ENCODE assay signal across 13 cellular contexts in genomic region chr11:108538022-108538424, GRCh38. TPM values are rescaled to one million over a fixed set of nuclear protein-coding genes. Genes with fewer than 3 reads are reported as not detected.
DNase-seq lines count a peak whose midpoint lies in the region; ATAC-seq, FAIRE-seq and TF ChIP-seq lines count a peak whose summit lies in the region.
"Had no signal": no experiment of that assay in that cellular context is flagged by ENCODE, and none has a peak within 500 bp of the region (broad histone marks: within the 10 kb centered on the region; RNA-seq: fewer than 3 reads in every experiment).

No MANE protein-coding gene starts in this region.

- TF ChIP-seq CTCF in RWPE2 (IDR thresholded peaks at IDR 0.05; ENCODE audit: poor library complexity, severe bottlenecking) (no peak), mucosa of descending colon (IDR thresholded peaks at IDR 0.05) (no peak), suprapubic skin (IDR thresholded peaks at IDR 0.05) (no peak)

- CTCF ChIA-PET in activated CD4-positive, alpha-beta T cell treated with anti-CD3 and anti-CD28 coated beads for 36 hours (lab: Charles Lee), result interaction anchor here (0.7 to 1.2 kb wide), 2 partner anchors 20 to 582 kb away, joined by 3 read pairs; no protein-coding TSS in a partner anchor

- H3K4me3 ChIP-seq in RWPE2 (ENCODE audit: severe bottlenecking) (no peak overlapping the region), mucosa of descending colon (no peak overlapping the region), suprapubic skin (peak overlapping the region; percentile 38)
- H3K4me3 ChIP-seq: A549 had no signal

- WGBS in suprapubic skin, result 18% methylated on average over 8 of the region's 8 CpGs

- H3K36me3 Mint-ChIP-seq in activated CD4-positive, alpha-beta T cell treated with anti-CD3 and anti-CD28 coated beads for 36 hours (ENCODE audit: low read depth), result no peaks in the 10 kb centered on the region

- H3K27me3 ChIP-seq in RWPE2 (ENCODE audit: insufficient read depth, poor library complexity, severe bottlenecking) (no peaks in the 10 kb centered on the region), suprapubic skin (no peaks in the 10 kb centered on the region)

- H3K9me3 ChIP-seq in RWPE2 (ENCODE audit: severe bottlenecking), result no peaks in the 10 kb centered on the region
- H3K9me3 ChIP-seq in mucosa of descending colon, result no peaks in the 10 kb centered on the region
- H3K9me3 ChIP-seq in suprapubic skin, result no peaks in the 10 kb centered on the region
- H3K9me3 ChIP-seq: A549 had no signal

- intact Hi-C loops in activated CD4-positive, alpha-beta T cell treated with anti-CD3 and anti-CD28 coated beads for 36 hours (cut with DNase I, micrococcal nuclease), result no loop called here
- intact Hi-C loops in mucosa of descending colon (cut with DNase I, micrococcal nuclease), result no loop called here

- no peak for FAIRE-seq in RCC 7860 (lab: Jason Lieb, UNC)
- FAIRE-seq: A549 had no signal

- H3K27ac Mint-ChIP-seq in activated CD4-positive, alpha-beta T cell treated with anti-CD3 and anti-CD28 coated beads for 36 hours, result no peak overlapping the region
- H3K27ac Mint-ChIP-seq: endodermal cell, HFFc6 had no signal

- no peaks in the 10 kb centered on the region for H3K9me3 Mint-ChIP-seq in activated CD4-positive, alpha-beta T cell treated with anti-CD3 and anti-CD28 coated beads for 36 hours (ENCODE audit: low read depth)
- H3K9me3 Mint-ChIP-seq: endodermal cell, HFFc6 had no signal

- TF ChIP-seq POLR2A in suprapubic skin (IDR thresholded peaks at IDR 0.05), result no peak

- H3K4me1 ChIP-seq in RWPE2 (ENCODE audit: insufficient read depth, poor library complexity, severe bottlenecking) (no peaks in the 10 kb centered on the region), mucosa of descending colon (ENCODE audit: low read depth) (peaks cover 7% of the 10 kb centered on the region), suprapubic skin (peaks cover 9% of the 10 kb centered on the region)
- H3K4me1 ChIP-seq: A549 had no signal

- TF ChIP-seq EP300 in suprapubic skin (IDR thresholded peaks at IDR 0.05), result no peak

- POLR2A ChIA-PET in activated CD4-positive, alpha-beta T cell treated with anti-CD3 and anti-CD28 coated beads for 36 hours (lab: Charles Lee), result no interaction called here

- no peak overlapping the region for H3K4me3 Mint-ChIP-seq in activated CD4-positive, alpha-beta T cell treated with anti-CD3 and anti-CD28 coated beads for 36 hours
- H3K4me3 Mint-ChIP-seq: endodermal cell, HFFc6 had no signal

- ATAC-seq in activated CD4-positive, alpha-beta T cell treated with anti-CD3 and anti-CD28 coated beads for 36 hours, result no peak
- ATAC-seq in RWPE2 (ENCODE audit: low read depth) (0 out of 3 replicates have a peak, but pooled peaks have one; percentile 10), mucosa of descending colon (peak; percentile 97)
- ATAC-seq: A549 had no signal

- DNase-seq in activated CD4-positive, alpha-beta T cell treated with anti-CD3 and anti-CD28 coated beads for 36 hours, result peak; percentile 6
- no peak for DNase-seq in activated CD4-positive, alpha-beta T cell treated with anti-CD3 and anti-CD28 coated beads, Interleukin-2, amount 50 U/mL, for 4 hours
- DNase-seq in RWPE2 (ENCODE audit: low spot score), result no peak
- DNase-seq in mucosa of descending colon, result peak; percentile 61 to 75 (median 70)
- no peak for DNase-seq in suprapubic skin (ENCODE audit: low spot score in 2 of 2)
- DNase-seq in NCI-H2081 treated with DMSO at 0.1 percent for 48 hours (lab: John Stamatoyannopoulos, UW), result no peak
- no peak for DNase-seq in H4 (ENCODE audit: low spot score)
- DNase-seq in RCC 7860 (ENCODE audit: low spot score), result no peak
- DNase-seq: activated CD4-positive, alpha-beta T cell treated with anti-CD3 and anti-CD28 coated beads, Interleukin-2, amount 50 U/mL, for 1 hour; endodermal cell; HFFc6; NCI-H226 had no signal

- peaks cover 3% of the 10 kb centered on the region for H3K4me1 Mint-ChIP-seq in activated CD4-positive, alpha-beta T cell treated with anti-CD3 and anti-CD28 coated beads for 36 hours

- H3K27me3 Mint-ChIP-seq in activated CD4-positive, alpha-beta T cell treated with anti-CD3 and anti-CD28 coated beads for 36 hours, result no peaks in the 10 kb centered on the region

- H3K36me3 ChIP-seq in RWPE2 (ENCODE audit: low read depth) (no peaks in the 10 kb centered on the region), mucosa of descending colon (ENCODE audit: low read depth) (no peaks in the 10 kb centered on the region), suprapubic skin (no peaks in the 10 kb centered on the region)

- H3K27ac ChIP-seq in RWPE2 (ENCODE audit: poor library complexity, severe bottlenecking) (no peak overlapping the region), suprapubic skin (peak overlapping the region; percentile 59)
- H3K27ac ChIP-seq: A549 had no signal

RNA-seq across cellular contexts. Expression of gene POGLUT3, which starts 39.8 kb away (rescaled TPM):
- total RNA-seq in activated CD4-positive, alpha-beta T cell treated with anti-CD3 and anti-CD28 coated beads for 36 hours, result 1 to 10 TPM; 3.5 to 4.7 TPM
- total RNA-seq in mucosa of descending colon (10 to 100 TPM; 13.8 to 25.4 (median 20.0) TPM), suprapubic skin (10 to 100 TPM in 3 of 4 donors, 1 to 10 TPM in 1; 7.5 to 18.8 (median 14.4) TPM)
- total RNA-seq in H4 (2014; rRNA removed; shearing (Covaris generic)), result 63.7 and 64.4 TPM in 2 replicates

RNA-seq across cellular contexts. Expression of gene EXPH5, which starts 55.5 kb away (rescaled TPM):
- 1 to 10 TPM; 2.0 to 2.4 TPM for total RNA-seq in activated CD4-positive, alpha-beta T cell treated with anti-CD3 and anti-CD28 coated beads for 36 hours
- total RNA-seq in mucosa of descending colon (10 to 100 TPM; 22.4 to 79.3 (median 26.1) TPM), suprapubic skin (100 to 1,000 TPM; 120 to 232 (median 149) TPM)
- total RNA-seq in H4 (2014; rRNA removed; shearing (Covaris generic)), result 0.49 and 2.1 TPM in 2 replicates

Comparison
In these comparisons a context has a peak if more than half of its experiments do, and no peak if none do; other contexts are left out.
1. DNase-seq: peak in activated CD4-positive, alpha-beta T cell treated with anti-CD3 and anti-CD28 coated beads for 36 hours (single experiment) and mucosa of descending colon (3 of 3); none in activated CD4-positive, alpha-beta T cell treated with anti-CD3 and anti-CD28 coated beads, Interleukin-2, amount 50 U/mL, for 4 hours (0 of 2), RWPE2 (single experiment), suprapubic skin (0 of 2), NCI-H2081 treated with DMSO at 0.1 percent for 48 hours (single experiment), H4 (single experiment) and RCC 7860 (single experiment).